ENCODE assay signal across 8 cellular contexts in the genomic region with DNA sequence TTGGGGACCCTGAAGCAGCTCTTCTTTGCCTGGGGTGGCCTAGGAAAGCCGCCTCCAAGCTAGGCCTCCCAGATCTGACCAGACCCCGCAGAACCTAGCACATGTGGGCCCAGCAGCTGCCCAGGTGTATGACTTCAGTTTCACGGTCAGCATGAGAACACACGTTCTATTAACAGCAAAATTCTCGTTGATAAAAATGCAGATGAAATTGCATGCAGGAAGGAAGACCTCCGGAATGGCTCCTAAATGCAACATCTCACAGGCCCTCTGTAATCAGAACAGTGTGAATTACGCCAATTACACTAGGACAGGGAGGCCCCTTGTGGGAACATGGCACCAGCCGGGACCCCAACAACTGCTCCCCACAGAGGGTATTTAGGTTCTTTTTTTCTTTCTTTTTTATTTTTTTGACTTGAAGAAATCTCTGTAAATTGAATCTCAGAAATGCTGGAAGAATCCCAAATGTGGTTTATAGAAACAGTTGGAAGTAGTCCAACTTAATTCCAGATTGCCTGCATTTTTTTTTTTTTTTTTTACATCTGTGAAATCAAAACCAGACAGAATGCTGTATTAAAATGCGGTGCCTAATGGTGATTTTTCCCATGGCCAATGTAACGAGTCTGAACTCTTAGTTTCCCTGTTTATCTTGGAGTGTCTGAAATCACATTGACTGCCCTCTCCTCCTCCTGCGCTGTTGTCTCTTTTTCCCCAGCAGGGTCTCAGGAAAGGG.
DNase-seq lines count a peak whose midpoint lies in the region; ATAC-seq, FAIRE-seq and TF ChIP-seq lines count a peak whose summit lies in the region.
"Not testable (repeated sequence)": the region's sequence is repeated elsewhere in the genome, so short reads cannot be mapped to it uniquely, and the experiment has no call there.

No MANE protein-coding gene starts in this region.

- H3K14ac ChIP-seq in trophoblast cell (ENCODE audit: low read length) = not testable (repeated sequence)

- not testable (repeated sequence) for H3K23ac ChIP-seq in trophoblast cell (ENCODE audit: low read length)

- not testable (repeated sequence) for H2AFZ ChIP-seq in endothelial cell of umbilical vein (ENCODE audit: low read depth, low read length); trophoblast cell (ENCODE audit: insufficient read depth, low read length, poor library complexity)

- H3K79me2 ChIP-seq in endothelial cell of umbilical vein (ENCODE audit: control insufficient read depth, insufficient read depth, low read length); trophoblast cell (ENCODE audit: control insufficient read depth, insufficient read depth, low read length, poor library complexity): not testable (repeated sequence)

- TF ChIP-seq POLR2A in endothelial cell of umbilical vein (IDR thresholded peaks at IDR 0.05; ENCODE audit: low read depth, low read length); uterus (IDR thresholded peaks at IDR 0.05): not testable (repeated sequence)

- not testable (repeated sequence) for H3K79me1 ChIP-seq in trophoblast cell (ENCODE audit: low read length)

- CTCF ChIA-PET in endothelial cell of umbilical vein (lab: Charles Lee) = not testable (repeated sequence)

- not testable (repeated sequence) for H3K9me3 ChIP-seq in endothelial cell of umbilical vein (replicated peaks; ENCODE audit: control insufficient read depth, insufficient read depth, low read length); uterus
- H3K9me3 ChIP-seq in trophoblast cell (ENCODE audit: insufficient read depth, low read depth, low read length) = peaks cover 12% of the 10 kb centered on the region

- dilution Hi-C loops in endothelial cell of umbilical vein (cut with MboI; ENCODE audit: extremely low pct_ligation_motif_present, low sequenced_read_pairs) = not testable (repeated sequence)

- H3K4me1 ChIP-seq in endothelial cell of umbilical vein (ENCODE audit: control insufficient read depth, extremely low read depth, insufficient read depth, low read length); trophoblast cell (ENCODE audit: control insufficient read depth in 1 of 2, insufficient read depth in 2 of 2, low read length in 2 of 2); uterus: not testable (repeated sequence)

- H4K91ac ChIP-seq in trophoblast cell (ENCODE audit: low read depth, low read length) = not testable (repeated sequence)

- not testable (repeated sequence) for H2AK5ac ChIP-seq in trophoblast cell (ENCODE audit: low read length)

- H2BK5ac ChIP-seq in trophoblast cell (ENCODE audit: low read depth, low read length, poor library complexity) = not testable (repeated sequence)

- BruUV-seq in endothelial cell of umbilical vein (replicated peaks; lab: Mats Ljungman, UMichigan) = not testable (repeated sequence)

- H3K4ac ChIP-seq in trophoblast cell (ENCODE audit: low read depth, low read length) = not testable (repeated sequence)

- TF ChIP-seq CTCF in AG09319 (IDR thresholded peaks at IDR 0.05; ENCODE audit: low read depth, low read length); endothelial cell of umbilical vein (IDR thresholded peaks at IDR 0.05; ENCODE audit: extremely low read depth in 1 of 2, insufficient read depth in 1 of 2, low read depth in 1 of 2, low read length in 2 of 2); uterus (IDR thresholded peaks at IDR 0.05): not testable (repeated sequence)

- H3K9me1 ChIP-seq in endothelial cell of umbilical vein (replicated peaks; ENCODE audit: control insufficient read depth, extremely low read depth, insufficient read depth, low read length) = not testable (repeated sequence)

- not testable (repeated sequence) for H3K9ac ChIP-seq in endothelial cell of umbilical vein (replicated peaks; ENCODE audit: extremely low read depth, insufficient read depth, low read length); trophoblast cell (ENCODE audit: low read length)

- FAIRE-seq in endothelial cell of umbilical vein (lab: Jason Lieb, UNC) = peak; percentile 84

- not testable (repeated sequence) for H3K36me3 ChIP-seq in endothelial cell of umbilical vein (ENCODE audit: control insufficient read depth in 2 of 2, extremely low read depth in 1 of 2, insufficient read depth in 2 of 2, low read length in 2 of 2); trophoblast cell (ENCODE audit: control insufficient read depth in 1 of 2, insufficient read depth in 2 of 2, low read length in 2 of 2); uterus

- peak overlapping the region; percentile 22 for H4K8ac ChIP-seq in trophoblast cell (ENCODE audit: low read depth, low read length)

- not testable (repeated sequence) for H2BK120ac ChIP-seq in trophoblast cell (ENCODE audit: insufficient read depth, low read length, poor library complexity)

- H3K27me3 ChIP-seq in endothelial cell of umbilical vein (ENCODE audit: control insufficient read depth in 2 of 2, insufficient read depth in 2 of 2, low read length in 2 of 2); trophoblast cell (ENCODE audit: insufficient read depth, low read length); uterus: not testable (repeated sequence)

- WGBS in trophoblast cell (ENCODE audit: extremely low coverage, insufficient coverage, insufficient read length) = no CpG with 5 or more reads among the region's 11 CpGs

- POLR2A ChIA-PET in endothelial cell of umbilical vein (lab: Charles Lee) = not testable (repeated sequence)

- intact Hi-C loops in endothelial cell of umbilical vein (cut with micrococcal nuclease); Right ventricle myocardium superior (cut with DNase I); uterus (cut with DNase I; ENCODE audit: low total_unique reads): not testable (repeated sequence)

- not testable (repeated sequence) for H3K4me3 ChIP-seq in endothelial cell of umbilical vein (replicated peaks in 1 of 3; ENCODE audit: insufficient read depth in 1 of 3, low read depth in 1 of 3, low read length in 3 of 3); trophoblast cell (ENCODE audit: low read depth, low read length); uterus

- ATAC-seq in Right ventricle myocardium superior (ENCODE audit: poor library complexity) = peak; percentile 14

- H4K12ac ChIP-seq in trophoblast cell (ENCODE audit: low read depth, low read length) = not testable (repeated sequence)

- not testable (repeated sequence) for H3K18ac ChIP-seq in trophoblast cell (ENCODE audit: low read length)

- H3K4me2 ChIP-seq in endothelial cell of umbilical vein (ENCODE audit: insufficient read depth, low read length); trophoblast cell (ENCODE audit: low read length): not testable (repeated sequence)

- H4K20me1 ChIP-seq in endothelial cell of umbilical vein (replicated peaks; ENCODE audit: control insufficient read depth, extremely low read depth, insufficient read depth, low read length) = not testable (repeated sequence)

- DNase-seq in AG09319 (ENCODE audit: extremely low read depth, low read depth) (peak; percentile 63), HCEC 1CT (peak; percentile 67), RPMI7951 (ENCODE audit: low read depth) (peak; percentile 77), astrocyte of the hippocampus (ENCODE audit: low read depth, low spot score) (peak; percentile 69), endothelial cell of umbilical vein (ENCODE audit: low read depth, low spot score) (peak; percentile 33)
- DNase-seq in Right ventricle myocardium superior, trophoblast cell, uterus: not testable (repeated sequence)

- not testable (repeated sequence) for H2BK12ac ChIP-seq in trophoblast cell (ENCODE audit: low read length)

- H3K27ac ChIP-seq in endothelial cell of umbilical vein (ENCODE audit: insufficient read depth, low read depth, low read length); trophoblast cell (ENCODE audit: low read depth, low read length): not testable (repeated sequence)
- peak overlapping the region; percentile 68 to 85 for H3K27ac ChIP-seq in uterus
